ENCODE assay signal across 15 cellular contexts in the genomic region with DNA sequence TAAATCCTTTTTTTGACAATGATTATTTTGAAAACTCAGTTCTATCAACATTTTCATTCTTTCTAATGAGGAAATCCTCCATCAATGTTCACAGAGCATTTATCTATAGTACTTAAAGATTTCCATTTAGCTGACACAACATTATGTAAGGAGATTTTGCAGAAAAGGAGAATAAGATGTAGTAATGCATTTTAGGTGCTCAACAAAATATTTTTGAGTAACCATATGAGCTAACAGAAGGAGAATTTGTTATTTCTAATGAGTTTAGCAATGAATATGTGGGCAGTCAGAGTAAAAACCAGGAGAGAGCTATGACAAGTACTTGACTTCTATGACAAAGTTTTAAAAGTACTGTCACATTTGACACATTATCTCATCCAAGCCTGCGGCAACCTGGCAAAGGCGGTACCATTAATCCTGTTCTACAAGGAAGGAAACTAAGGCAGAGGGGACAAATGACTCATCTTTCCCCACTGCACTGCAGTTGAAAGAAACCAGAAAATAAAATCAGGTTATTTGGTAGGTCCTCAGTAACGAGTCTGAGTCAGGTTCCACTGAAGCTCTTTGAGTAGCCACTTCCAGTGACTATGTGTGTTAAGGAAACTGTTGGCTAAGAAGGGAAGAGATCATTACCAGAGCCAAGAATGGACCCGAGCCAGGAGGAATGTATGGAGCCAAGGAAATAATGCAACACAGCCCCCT.
A peak's percentile ranks its signal among the peaks of the same experiment; 100 is the strongest.
DNase-seq lines count a peak whose midpoint lies in the region; ATAC-seq, FAIRE-seq and TF ChIP-seq lines count a peak whose summit lies in the region.
"Had no signal": no experiment of that assay in that cellular context is flagged by ENCODE, and none has a peak within 500 bp of the region (broad histone marks: within the 10 kb centered on the region; RNA-seq: fewer than 3 reads in every experiment).

No MANE protein-coding gene starts in this region.

- TF ChIP-seq CTCF in nephron progenitor cell (IDR thresholded peaks at IDR 0.05): no peak

- peak; percentile 58 for DNase-seq in EH (ENCODE audit: low read depth)
- DNase-seq in T-helper 17 cell: no peak
- DNase-seq in effector memory CD8-positive, alpha-beta T cell: no peak
- DNase-seq in nephron progenitor cell: no peak
- DNase-seq in GM12891 (ENCODE audit: insufficient read length, low spot score): no peak
- no peak for DNase-seq in HAP-1 (ENCODE audit: low spot score in 2 of 2)
- no peak for DNase-seq in right cardiac atrium
- no peak for DNase-seq in OCI-M1 (lab: John Stamatoyannopoulos, UW)
- DNase-seq: DMS53; effector CD4-positive, alpha-beta T cell; NCI-H187; right lobe of liver; stomach had no signal

- no peak for TF ChIP-seq POLR2A in GM12891 (IDR thresholded peaks at IDR 0.05; ENCODE audit: low read depth, low read length)

- H3K27me3 Mint-ChIP-seq in T-helper 17 cell (no peaks in the 10 kb centered on the region), nephron progenitor cell (ENCODE audit: low read depth, poor library complexity) (no peaks in the 10 kb centered on the region)
- H3K27me3 Mint-ChIP-seq in effector memory CD8-positive, alpha-beta T cell: no peaks in the 10 kb centered on the region

- H3K9me3 Mint-ChIP-seq in effector memory CD8-positive, alpha-beta T cell: no peaks in the 10 kb centered on the region
- no peaks in the 10 kb centered on the region for H3K9me3 Mint-ChIP-seq in nephron progenitor cell

- in situ Hi-C loops in HAP-1 (cut with MboI; ENCODE audit: low sequenced_read_pairs): no loop called here

- no peaks in the 10 kb centered on the region for H3K36me3 ChIP-seq in HAP-1 (replicated peaks)
- H3K36me3 ChIP-seq: right lobe of liver, stomach had no signal

- H3K4me1 Mint-ChIP-seq in T-helper 17 cell (peaks cover 78% of the 10 kb centered on the region), nephron progenitor cell (peaks cover 66% of the 10 kb centered on the region)
- H3K4me1 Mint-ChIP-seq in effector memory CD8-positive, alpha-beta T cell (ENCODE audit: low read depth in 2 of 2): peaks cover 66 to 80% of the 10 kb centered on the region in 2 donors

- no peak overlapping the region for H3K4me3 ChIP-seq in HAP-1
- no peak overlapping the region for H3K4me3 ChIP-seq in right cardiac atrium (ENCODE audit: low read length)
- H3K4me3 ChIP-seq: right lobe of liver, stomach had no signal

- peak overlapping the region; percentile 91 for H3K27ac Mint-ChIP-seq in T-helper 17 cell
- H3K27ac Mint-ChIP-seq in effector memory CD8-positive, alpha-beta T cell: peak overlapping the region; percentile 77 to 81
- H3K27ac Mint-ChIP-seq in nephron progenitor cell: peak overlapping the region; percentile 27

- no peak overlapping the region for H3K27ac ChIP-seq in right cardiac atrium (ENCODE audit: low read length)
- H3K27ac ChIP-seq: right lobe of liver had no signal

- H3K36me3 Mint-ChIP-seq in T-helper 17 cell (ENCODE audit: low read depth) (no peaks in the 10 kb centered on the region), nephron progenitor cell (ENCODE audit: low read depth) (peaks cover 5% of the 10 kb centered on the region)
- peaks cover 3% of the 10 kb centered on the region for H3K36me3 Mint-ChIP-seq in effector memory CD8-positive, alpha-beta T cell (ENCODE audit: insufficient read depth)

- no peaks in the 10 kb centered on the region for H3K27me3 ChIP-seq in HAP-1 (ENCODE audit: low read depth)
- no peaks in the 10 kb centered on the region for H3K27me3 ChIP-seq in right cardiac atrium (ENCODE audit: control insufficient read depth, insufficient read depth)
- H3K27me3 ChIP-seq: right lobe of liver, stomach had no signal

- H3K4me3 Mint-ChIP-seq in T-helper 17 cell (peak overlapping the region; percentile 9), nephron progenitor cell (no peak overlapping the region)
- peak overlapping the region; percentile 0 to 45 for H3K4me3 Mint-ChIP-seq in effector memory CD8-positive, alpha-beta T cell

- WGBS in right cardiac atrium: 36% methylated on average over 4 of the region's 4 CpGs

- intact Hi-C loops in right cardiac atrium (cut with DNase I): loop anchor here in 2 of 4 donors (10.0 kb wide), 2 partner anchors 161 to 641 kb away; a partner anchor contains a TSS

- H3K9me3 ChIP-seq in T-helper 17 cell (ENCODE audit: control insufficient read depth, low read length, poor library complexity, severe bottlenecking) (no peaks in the 10 kb centered on the region), HAP-1 (no peaks in the 10 kb centered on the region), right cardiac atrium (ENCODE audit: control insufficient read depth, low read length) (no peaks in the 10 kb centered on the region)
- H3K9me3 ChIP-seq: right lobe of liver, stomach had no signal

- FAIRE-seq in GM12891 (lab: Jason Lieb, UNC): no peak

- ATAC-seq in T-helper 17 cell (peak; percentile 27), right cardiac atrium (no peak)
- peak; percentile 23 for ATAC-seq in effector memory CD8-positive, alpha-beta T cell (replicated peaks)
- ATAC-seq: left lobe of liver, Panc1 had no signal

- H3K4me1 ChIP-seq in HAP-1 (no peaks in the 10 kb centered on the region), right cardiac atrium (ENCODE audit: control insufficient read depth, insufficient read depth, low read length) (peaks cover 24% of the 10 kb centered on the region)

TF ChIP-seq in GM12891, 5 proteins besides CTCF, POLR2A, EP300 and RAD21:
- TF ChIP-seq SPI1 (IDR thresholded peaks at IDR 0.05; ENCODE audit: low read depth, low read length) (no peak), TAF1 (IDR thresholded peaks at IDR 0.05; ENCODE audit: low read depth, low read length) (no peak), POLR2AphosphoS5 (IDR thresholded peaks at IDR 0.05; ENCODE audit: low read depth, low read length) (no peak), PAX5 (IDR thresholded peaks at IDR 0.05; ENCODE audit: insufficient read depth, low read length, severe bottlenecking) (no peak), POU2F2 (IDR thresholded peaks at IDR 0.05; ENCODE audit: low read depth, low read length) (no peak)

Comparison
In these comparisons a context has a peak if more than half of its experiments do, and no peak if none do; other contexts are left out.
1. ATAC-seq: peak in T-helper 17 cell (single experiment) and effector memory CD8-positive, alpha-beta T cell (single experiment); none in right cardiac atrium (0 of 2).
2. H3K27ac Mint-ChIP-seq: peak in every context shown above with its lines; median percentile 91 in T-helper 17 cell; 79 in effector memory CD8-positive, alpha-beta T cell; 27 in nephron progenitor cell.